8 cellular contexts compared by ENCODE assay signal in the genomic region with DNA sequence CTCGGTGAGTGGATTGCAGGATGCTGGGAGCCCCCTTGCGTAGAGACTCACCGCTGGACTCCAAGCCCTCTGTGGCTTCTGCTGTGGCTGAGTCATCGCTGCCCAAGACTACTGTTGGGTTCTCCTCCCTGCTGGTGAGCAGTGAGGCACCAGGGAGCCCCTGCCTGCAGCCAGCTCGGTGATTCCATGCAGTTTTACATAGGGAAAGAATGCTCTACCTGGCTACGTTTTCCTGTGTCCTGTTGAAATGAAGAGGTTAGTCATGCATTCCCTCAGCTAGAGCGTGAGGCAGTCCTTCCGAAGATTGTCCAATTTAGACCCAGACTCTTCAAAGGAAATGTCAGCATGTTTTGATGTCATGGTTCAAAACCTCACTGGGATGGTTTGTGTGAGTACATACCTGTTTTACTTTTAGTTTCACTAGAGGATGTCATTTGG. TPM values are rescaled to one million over a fixed set of nuclear protein-coding genes. Genes with fewer than 3 reads are reported as not detected.
A peak's percentile ranks its signal among the peaks of the same experiment; 100 is the strongest.
DNase-seq lines count a peak whose midpoint lies in the region; ATAC-seq and TF ChIP-seq lines count a peak whose summit lies in the region.

No MANE protein-coding gene starts in this region.

- no peak overlapping the region for H3K27ac Mint-ChIP-seq in mesothelial cell of epicardium

- no peaks in the 10 kb centered on the region for H3K27me3 Mint-ChIP-seq in mesothelial cell of epicardium (ENCODE audit: low read depth)

- no peaks in the 10 kb centered on the region for H3K9me3 Mint-ChIP-seq in mesothelial cell of epicardium

- no peak overlapping the region for H3K4me3 Mint-ChIP-seq in mesothelial cell of epicardium

- ATAC-seq in GM21381 (IDR thresholded peaks at IDR 0.05; ENCODE audit: unreplicated experiment), result peak; percentile 48

- no peak for TF ChIP-seq CTCF in mesothelial cell of epicardium (IDR thresholded peaks at IDR 0.05; ENCODE audit: unreplicated experiment)

- no peaks in the 10 kb centered on the region for H3K4me1 Mint-ChIP-seq in mesothelial cell of epicardium

- H3K36me3 Mint-ChIP-seq in mesothelial cell of epicardium, result no peaks in the 10 kb centered on the region

- DNase-seq in A172 (ENCODE audit: low spot score) (peak; percentile 65), OCI-M1 (lab: John Stamatoyannopoulos, UW) (peak; percentile 5), astrocyte of the hippocampus (ENCODE audit: low read depth, low spot score) (peak; percentile 83), 8988T (no peak), NCI-H1105 treated with DMSO at 0.1 percent for 48 hours (lab: John Stamatoyannopoulos, UW) (no peak), mesothelial cell of epicardium (ENCODE audit: low spot score in 2 of 2, unreplicated experiment in 2 of 2) (no peak)
- peak; percentile 42 to 44 for DNase-seq in stimulated activated CD8-positive, alpha-beta memory T cell treated with anti-CD3 and anti-CD28 coated beads, Interleukin-2, amount 100 ng/mL, for 48 hours (ENCODE audit: low read depth in 2 of 2)

RNA-seq across cellular contexts. Expression of a gene that starts 28.2 kb away (rescaled TPM):
- 14.0 and 16.8 TPM in 2 replicates for total RNA-seq in A172 (2014; rRNA removed; shearing (Covaris generic))
- 26.4 to 26.9 TPM (median 26.5 TPM) in 3 replicates for total RNA-seq in mesothelial cell of epicardium

Comparison
In these comparisons a context has a peak if more than half of its experiments do, and no peak if none do; other contexts are left out.
1. DNase-seq: peak in A172 (single experiment), OCI-M1 (single experiment), astrocyte of the hippocampus (single experiment) and stimulated activated CD8-positive, alpha-beta memory T cell treated with anti-CD3 and anti-CD28 coated beads, Interleukin-2, amount 100 ng/mL, for 48 hours (2 of 2); none in 8988T (single experiment), NCI-H1105 treated with DMSO at 0.1 percent for 48 hours (single experiment) and mesothelial cell of epicardium (0 of 2).